ENCODE assay signal across 27 cellular contexts in genomic region chr5:76133967-76134366, GRCh38.
"Had no signal": no experiment of that assay in that cellular context is flagged by ENCODE, and none has a peak within 500 bp of the region (broad histone marks: within the 10 kb centered on the region; RNA-seq: fewer than 3 reads in every experiment).

No MANE protein-coding gene starts in this region.

- H3K4me1 ChIP-seq: stomach, suprapubic skin, testis, thyroid gland, tibial artery, tibial nerve, transverse colon, upper lobe of left lung, upper lobe of right lung, uterus, vagina had no signal

- DNase-seq: stimulated activated CD4-positive, alpha-beta T cell treated with anti-CD3 and anti-CD28 coated beads, Interleukin-2, amount 100 ng/mL, for 48 hours; stimulated activated CD4-positive, alpha-beta T cell treated with anti-CD3 and anti-CD28 coated beads, Interleukin-4, amount 100 ng/mL, for 1 hour; stimulated activated CD4-positive, alpha-beta T cell treated with anti-CD3 and anti-CD28 coated beads, Interleukin-4, amount 100 ng/mL, for 24 hours; stimulated activated CD4-positive, alpha-beta T cell treated with anti-CD3 and anti-CD28 coated beads, Interleukin-4, amount 100 ng/mL, for 4 hours; stimulated activated CD8-positive, alpha-beta memory T cell treated with anti-CD3 and anti-CD28 coated beads, Interleukin-4, amount 100 ng/mL, for 48 hours; stimulated activated naive CD4-positive, alpha-beta T cell; stimulated activated naive CD4-positive, alpha-beta T cell treated with Interleukin-2 at 50 U/mL for 16 hours; stimulated activated naive CD8-positive, alpha-beta T cell treated with anti-CD3 and anti-CD28 coated beads, Interleukin-15, amount 100 ng/mL, for 72 hours; stimulated activated naive CD8-positive, alpha-beta T cell treated with anti-CD3 and anti-CD28 coated beads, Interleukin-15, Interleukin-2, amounts not matched to agents 100 U/mL and 50 U/mL, for 24 hours; stomach; substantia nigra; testis; thyroid gland; tibial artery; transverse colon; trophoblast cell; upper lobe of left lung; upper lobe of right lung; uterus had no signal

- ATAC-seq: stimulated activated effector memory CD8-positive, alpha-beta T cell treated with anti-CD3 and anti-CD28 coated beads, Interleukin-12 subunit alpha, Interleukin-12 subunit beta, amount 100 ng/mL, for 72 hours; stimulated activated memory B cell treated with anti-CD40 and anti-IgM and Interleukin-4, amounts not matched to agents 10 μg/mL and 1 μg/mL and 100 μg/mL, for 72 hours; stimulated activated naive CD8-positive, alpha-beta T cell treated with anti-CD3 and anti-CD28 coated beads, Interleukin-15, amount 100 ng/mL, for 72 hours; stimulated activated naive CD8-positive, alpha-beta T cell treated with anti-CD3 and anti-CD28 coated beads, Interleukin-15, Interleukin-2, amounts not matched to agents 100 U/mL and 50 U/mL, for 24 hours; upper lobe of right lung had no signal

- H3K4me3 Mint-ChIP-seq: stimulated activated effector memory CD8-positive, alpha-beta T cell treated with anti-CD3 and anti-CD28 coated beads, Interleukin-12 subunit alpha, Interleukin-12 subunit beta, amount 100 ng/mL, for 72 hours; stimulated activated memory B cell treated with anti-CD40 and anti-IgM and Interleukin-4, amounts not matched to agents 10 μg/mL and 1 μg/mL and 100 μg/mL, for 72 hours; stimulated activated naive CD8-positive, alpha-beta T cell treated with anti-CD3 and anti-CD28 coated beads, Interleukin-15, amount 100 ng/mL, for 72 hours; stimulated activated naive CD8-positive, alpha-beta T cell treated with anti-CD3 and anti-CD28 coated beads, Interleukin-15, Interleukin-2, amounts not matched to agents 100 ng/mL and 50 ng/mL, for 24 hours; type B pancreatic cell had no signal

- H3K4me3 ChIP-seq: stomach, suprapubic skin, testis, thoracic aorta, thyroid gland, tibial artery, tibial nerve, transverse colon, upper lobe of left lung, upper lobe of right lung, uterus, vagina had no signal

- H3K36me3 ChIP-seq: stomach, suprapubic skin, thoracic aorta, thyroid gland, tibial artery, tibial nerve, transverse colon, upper lobe of left lung, upper lobe of right lung, uterus, vagina had no signal

- H3K27me3 ChIP-seq: testis, thyroid gland, tibial artery, tibial nerve, transverse colon, upper lobe of left lung, upper lobe of right lung, uterus, vagina had no signal

- H3K27me3 Mint-ChIP-seq: stimulated activated memory B cell treated with anti-CD40 and anti-IgM and Interleukin-4, amounts not matched to agents 10 μg/mL and 1 μg/mL and 100 μg/mL, for 72 hours had no signal

- H3K9me3 ChIP-seq: stomach, suprapubic skin, testis, thoracic aorta, thyroid gland, tibial artery, tibial nerve, transverse colon, upper lobe of left lung, upper lobe of right lung, uterus, vagina had no signal

- H3K36me3 Mint-ChIP-seq: stimulated activated effector memory CD8-positive, alpha-beta T cell treated with anti-CD3 and anti-CD28 coated beads, Interleukin-12 subunit alpha, Interleukin-12 subunit beta, amount 100 ng/mL, for 72 hours; stimulated activated memory B cell treated with anti-CD40 and anti-IgM and Interleukin-4, amounts not matched to agents 10 μg/mL and 1 μg/mL and 100 μg/mL, for 72 hours; type B pancreatic cell had no signal

- H3K27ac ChIP-seq: stomach, suprapubic skin, testis, thoracic aorta, thyroid gland, tibial artery, tibial nerve, transverse colon, upper lobe of left lung, upper lobe of right lung, uterus, vagina had no signal

- H3K4me1 Mint-ChIP-seq: stimulated activated effector memory CD8-positive, alpha-beta T cell treated with anti-CD3 and anti-CD28 coated beads, Interleukin-12 subunit alpha, Interleukin-12 subunit beta, amount 100 ng/mL, for 72 hours; stimulated activated memory B cell treated with anti-CD40 and anti-IgM and Interleukin-4, amounts not matched to agents 10 μg/mL and 1 μg/mL and 100 μg/mL, for 72 hours; stimulated activated naive CD8-positive, alpha-beta T cell treated with anti-CD3 and anti-CD28 coated beads, Interleukin-15, amount 100 ng/mL, for 72 hours had no signal

- H3K27ac Mint-ChIP-seq: stimulated activated effector memory CD8-positive, alpha-beta T cell treated with anti-CD3 and anti-CD28 coated beads, Interleukin-12 subunit alpha, Interleukin-12 subunit beta, amount 100 ng/mL, for 72 hours; stimulated activated memory B cell treated with anti-CD40 and anti-IgM and Interleukin-4, amounts not matched to agents 10 μg/mL and 1 μg/mL and 100 μg/mL, for 72 hours; stimulated activated naive CD8-positive, alpha-beta T cell treated with anti-CD3 and anti-CD28 coated beads, Interleukin-15, amount 100 ng/mL, for 72 hours; stimulated activated naive CD8-positive, alpha-beta T cell treated with anti-CD3 and anti-CD28 coated beads, Interleukin-15, Interleukin-2, amounts not matched to agents 100 ng/mL and 50 ng/mL, for 24 hours; type B pancreatic cell had no signal

- H3K9me3 Mint-ChIP-seq: stimulated activated effector memory CD8-positive, alpha-beta T cell treated with anti-CD3 and anti-CD28 coated beads, Interleukin-12 subunit alpha, Interleukin-12 subunit beta, amount 100 ng/mL, for 72 hours; stimulated activated memory B cell treated with anti-CD40 and anti-IgM and Interleukin-4, amounts not matched to agents 10 μg/mL and 1 μg/mL and 100 μg/mL, for 72 hours; stimulated activated naive CD8-positive, alpha-beta T cell treated with anti-CD3 and anti-CD28 coated beads, Interleukin-15, amount 100 ng/mL, for 72 hours; stimulated activated naive CD8-positive, alpha-beta T cell treated with anti-CD3 and anti-CD28 coated beads, Interleukin-15, Interleukin-2, amounts not matched to agents 100 ng/mL and 50 ng/mL, for 24 hours; type B pancreatic cell had no signal
